ENCODE assay signal across 12 cellular contexts in genomic region chr1:162951553-162952315, GRCh38.
A peak's percentile ranks its signal among the peaks of the same experiment; 100 is the strongest.
DNase-seq lines count a peak whose midpoint lies in the region; ATAC-seq and TF ChIP-seq lines count a peak whose summit lies in the region.
"Had no signal": no experiment of that assay in that cellular context is flagged by ENCODE, and none has a peak within 500 bp of the region (broad histone marks: within the 10 kb centered on the region; RNA-seq: fewer than 3 reads in every experiment).

No MANE protein-coding gene starts in this region.

- H3K4me3 Mint-ChIP-seq in natural killer cell (no peak overlapping the region), mesothelial cell of epicardium (no peak overlapping the region)
- H3K4me3 Mint-ChIP-seq: GM23338 had no signal

- H3K27me3 Mint-ChIP-seq in natural killer cell (ENCODE audit: low read depth in 2 of 2): peaks cover 19 to 23% of the 10 kb centered on the region in 2 donors
- H3K27me3 Mint-ChIP-seq in mesothelial cell of epicardium (ENCODE audit: low read depth): no peaks in the 10 kb centered on the region

- TF ChIP-seq CTCF in natural killer cell (IDR thresholded peaks at IDR 0.05) (no peak), heart right ventricle (IDR thresholded peaks at IDR 0.05) (no peak), mesothelial cell of epicardium (IDR thresholded peaks at IDR 0.05; ENCODE audit: unreplicated experiment) (no peak)

- H3K36me3 ChIP-seq in heart right ventricle: no peaks in the 10 kb centered on the region
- H3K36me3 ChIP-seq: vagina had no signal

- H3K27ac Mint-ChIP-seq in natural killer cell: no peak overlapping the region
- H3K27ac Mint-ChIP-seq in mesothelial cell of epicardium: no peak overlapping the region
- H3K27ac Mint-ChIP-seq: GM23338 had no signal

- H3K4me1 Mint-ChIP-seq in natural killer cell (no peaks in the 10 kb centered on the region), mesothelial cell of epicardium (peaks cover 5% of the 10 kb centered on the region)
- H3K4me1 Mint-ChIP-seq: GM23338 had no signal

- no peaks in the 10 kb centered on the region for H3K9me3 ChIP-seq in heart right ventricle
- H3K9me3 ChIP-seq: vagina had no signal

- no peak overlapping the region for H3K27ac ChIP-seq in heart right ventricle
- H3K27ac ChIP-seq: vagina had no signal

- intact Hi-C loops in natural killer cell (cut with micrococcal nuclease) (no loop called here), heart right ventricle (cut with DNase I) (no loop called here)

- no peaks in the 10 kb centered on the region for H3K4me1 ChIP-seq in heart right ventricle
- H3K4me1 ChIP-seq: vagina had no signal

- H3K27me3 ChIP-seq in heart right ventricle: no peaks in the 10 kb centered on the region
- H3K27me3 ChIP-seq: vagina had no signal

- ATAC-seq in GM21737 (IDR thresholded peaks at IDR 0.05; ENCODE audit: unreplicated experiment): peak; percentile 87
- peak; percentile 95 for ATAC-seq in HG03469 (IDR thresholded peaks at IDR 0.05; ENCODE audit: unreplicated experiment)
- no peak for ATAC-seq in natural killer cell
- no peak for ATAC-seq in heart right ventricle
- ATAC-seq: GM23338 had no signal

- DNase-seq in NCI-H748 (lab: John Stamatoyannopoulos, UW; ENCODE audit: unreplicated experiment): peak; percentile 13
- no peak for DNase-seq in NCI-H748 treated with DMSO at 0.1 percent for 48 hours (lab: John Stamatoyannopoulos, UW)
- peak; percentile 46 for DNase-seq in iris pigment epithelial cell (ENCODE audit: low read depth)
- no peak for DNase-seq in natural killer cell
- no peak for DNase-seq in heart right ventricle
- no peak for DNase-seq in mesothelial cell of epicardium (ENCODE audit: low spot score in 2 of 2, unreplicated experiment in 2 of 2)
- DNase-seq: NCI-H446, small intestine had no signal

- H3K4me3 ChIP-seq in heart right ventricle: no peak overlapping the region
- H3K4me3 ChIP-seq: GM23338, vagina had no signal

- no peaks in the 10 kb centered on the region for H3K36me3 Mint-ChIP-seq in natural killer cell
- no peaks in the 10 kb centered on the region for H3K36me3 Mint-ChIP-seq in mesothelial cell of epicardium

- 91 to 93% methylated on average over 2 of the region's 2 CpGs for WGBS in heart right ventricle, 2 donors

- H3K9me3 Mint-ChIP-seq in natural killer cell (no peaks in the 10 kb centered on the region), mesothelial cell of epicardium (peaks cover 3% of the 10 kb centered on the region)
- H3K9me3 Mint-ChIP-seq: GM23338 had no signal

Comparison
In these comparisons a context has a peak if more than half of its experiments do, and no peak if none do; other contexts are left out.
1. DNase-seq: peak in NCI-H748 (single experiment) and iris pigment epithelial cell (single experiment); none in NCI-H748 treated with DMSO at 0.1 percent for 48 hours (single experiment), natural killer cell (single experiment), heart right ventricle (0 of 2) and mesothelial cell of epicardium (0 of 2).
2. ATAC-seq: peak in GM21737 (single experiment) and HG03469 (single experiment); none in natural killer cell (0 of 3) and heart right ventricle (0 of 8).